In the genomic region with DNA sequence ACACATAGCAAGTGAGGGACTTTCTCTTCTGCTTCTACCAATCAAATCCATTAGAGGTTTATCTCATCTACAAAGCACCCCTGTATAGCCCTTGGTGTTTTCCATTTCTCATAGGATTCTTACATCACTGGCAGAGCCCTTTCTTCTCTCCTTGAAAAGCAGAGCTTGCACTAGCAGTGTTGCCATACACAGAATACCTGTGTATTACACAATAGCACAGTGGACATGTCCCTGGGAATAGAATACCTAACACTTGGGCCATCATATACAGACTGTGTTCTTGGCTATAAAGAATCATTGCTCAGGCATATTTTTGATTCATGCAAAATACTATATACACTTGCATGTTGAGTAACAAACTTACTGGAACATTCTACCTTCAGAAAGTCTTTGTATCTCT, we compare ENCODE assay signal across 18 cellular contexts.
DNase-seq lines count a peak whose midpoint lies in the region; ATAC-seq and TF ChIP-seq lines count a peak whose summit lies in the region.
"Had no signal": no experiment of that assay in that cellular context is flagged by ENCODE, and none has a peak within 500 bp of the region (broad histone marks: within the 10 kb centered on the region; RNA-seq: fewer than 3 reads in every experiment).

No MANE protein-coding gene starts in this region.

- H3K4me1 ChIP-seq in IMR-90 (ENCODE audit: control insufficient read depth, insufficient read depth, low read length) (no peaks in the 10 kb centered on the region), OCI-LY3 (ENCODE audit: low read length) (peaks cover 39% of the 10 kb centered on the region)
- H3K4me1 ChIP-seq: BLaER1 had no signal

- peaks cover 16% of the 10 kb centered on the region for H3K36me3 Mint-ChIP-seq in Calu3 (ENCODE audit: insufficient read depth, unreplicated experiment)
- H3K36me3 Mint-ChIP-seq: CD14-positive monocyte; CD4-positive, alpha-beta memory T cell; CD4-positive, CD25-positive, alpha-beta regulatory T cell; CD8-positive, alpha-beta memory T cell had no signal

- TF ChIP-seq RAD21 in IMR-90 (IDR thresholded peaks at IDR 0.05; ENCODE audit: low read length) = no peak

- H3K4me2 ChIP-seq in IMR-90 (ENCODE audit: low read depth, low read length) (no peak overlapping the region), OCI-LY3 (ENCODE audit: low read length) (peak overlapping the region; percentile 85)
- H3K4me2 ChIP-seq: BLaER1 had no signal

- POLR2A ChIA-PET in IMR-90 (lab: Charles Lee; ENCODE audit: unreplicated experiment) = no interaction called here

- H2BK15ac ChIP-seq in IMR-90 (ENCODE audit: low read depth, low read length) = no peak overlapping the region

- no peak for TF ChIP-seq POLR2A in IMR-90 (IDR thresholded peaks at IDR 0.05; ENCODE audit: low read depth, low read length)

- H3K27ac ChIP-seq in IMR-90 (ENCODE audit: insufficient read depth, low read length) (no peak overlapping the region), OCI-LY3 (ENCODE audit: low read length) (no peak overlapping the region)
- H3K27ac ChIP-seq: BLaER1 had no signal

- H3K79me2 ChIP-seq in OCI-LY3 (ENCODE audit: low read length) = peaks cover 96% of the 10 kb centered on the region

- H2AFZ ChIP-seq in IMR-90 (replicated peaks; ENCODE audit: low read length, poor library complexity) (no peak overlapping the region), OCI-LY3 (ENCODE audit: low read depth, low read length) (no peak overlapping the region)

- no peak overlapping the region for H3K4me3 Mint-ChIP-seq in Calu3 (ENCODE audit: low read depth, unreplicated experiment)
- H3K4me3 Mint-ChIP-seq: CD14-positive monocyte; CD4-positive, alpha-beta memory T cell; CD4-positive, CD25-positive, alpha-beta regulatory T cell; CD8-positive, alpha-beta memory T cell had no signal

- H4K91ac ChIP-seq in IMR-90 (ENCODE audit: insufficient read depth, low read depth, low read length) = no peak overlapping the region

- no peaks in the 10 kb centered on the region for H3K36me3 ChIP-seq in IMR-90 (ENCODE audit: control insufficient read depth, insufficient read depth, low read length)
- H3K36me3 ChIP-seq in OCI-LY3 (replicated peaks; ENCODE audit: low read depth, low read length) = peaks cover 66% of the 10 kb centered on the region
- H3K36me3 ChIP-seq: BE2C had no signal

- no peak overlapping the region for H2BK20ac ChIP-seq in IMR-90 (ENCODE audit: low read depth, low read length)

- no peak overlapping the region for H3K4ac ChIP-seq in IMR-90 (ENCODE audit: low read depth, low read length)

- no peaks in the 10 kb centered on the region for H4K20me1 ChIP-seq in IMR-90 (ENCODE audit: insufficient read depth, low read length)
- H4K20me1 ChIP-seq in OCI-LY3 (ENCODE audit: insufficient read depth, low read length) = peaks cover 51% of the 10 kb centered on the region
- H4K20me1 ChIP-seq: BLaER1 had no signal

- TF ChIP-seq CTCF in Calu3 (IDR thresholded peaks at IDR 0.05; ENCODE audit: unreplicated experiment) = no peak
- no peak for TF ChIP-seq CTCF in IMR-90 (conservative IDR thresholded peaks at IDR 0.05; ENCODE audit: low read depth, low read length)
- TF ChIP-seq CTCF in OCI-LY3 (IDR thresholded peaks at IDR 0.05; ENCODE audit: low read depth, low read length) = no peak

- intact Hi-C loops in Calu3 (cut with micrococcal nuclease; ENCODE audit: unreplicated experiment) = no loop called here
- intact Hi-C loops in IMR-90 (cut with micrococcal nuclease) = no loop called here

- no peak overlapping the region for H3K18ac ChIP-seq in IMR-90 (ENCODE audit: low read depth, low read length)

- H3K9ac ChIP-seq in IMR-90 (ENCODE audit: low read depth, low read length) (no peak overlapping the region), OCI-LY3 (ENCODE audit: low read length) (no peak overlapping the region)
- H3K9ac ChIP-seq: BLaER1 had no signal

- H3K9me3 ChIP-seq in IMR-90 (ENCODE audit: control insufficient read depth, insufficient read depth, low read length) (no peaks in the 10 kb centered on the region), OCI-LY3 (ENCODE audit: insufficient read depth, low read length) (peaks cover 7% of the 10 kb centered on the region; the same call in 1 of the 2 replicates)
- H3K9me3 ChIP-seq: BE2C had no signal

- no peak overlapping the region for H3K14ac ChIP-seq in IMR-90 (replicated peaks; ENCODE audit: low read depth, low read length)

- no peak overlapping the region for H4K5ac ChIP-seq in IMR-90 (ENCODE audit: low read depth, low read length)

- CTCF ChIA-PET in Calu3 (lab: Charles Lee) = no interaction called here
- CTCF ChIA-PET in IMR-90 (lab: Yijun Ruan, JAX) = no interaction called here

- H3K79me1 ChIP-seq in IMR-90 (ENCODE audit: low read depth in 1 of 2, low read length in 2 of 2) = no peaks in the 10 kb centered on the region

- in situ Hi-C loops in IMR-90 (cut with MboI; ENCODE audit: low sequenced_read_pairs) = no loop called here

- H3K4me1 Mint-ChIP-seq in Calu3 (ENCODE audit: low read depth, unreplicated experiment) = peaks cover 9% of the 10 kb centered on the region
- H3K4me1 Mint-ChIP-seq: CD14-positive monocyte; CD4-positive, alpha-beta memory T cell; CD4-positive, CD25-positive, alpha-beta regulatory T cell; CD8-positive, alpha-beta memory T cell had no signal

- H3K9me1 ChIP-seq in IMR-90 (ENCODE audit: insufficient read depth, low read length) = no peaks in the 10 kb centered on the region

- no peak overlapping the region for H3K56ac ChIP-seq in IMR-90 (ENCODE audit: extremely low read depth, insufficient read depth, low read length)

- dilution Hi-C loops in IMR-90 (cut with HindIII; ENCODE audit: low sequenced_read_pairs, unreplicated experiment) = no loop called here

- no peak overlapping the region for H3K4me3 ChIP-seq in IMR-90 (ENCODE audit: insufficient read depth, low read depth, low read length)
- H3K4me3 ChIP-seq in OCI-LY3 (ENCODE audit: low read length) = peak overlapping the region; percentile 61
- H3K4me3 ChIP-seq: BLaER1 had no signal

- DNase-seq in Calu3 (no peak), IMR-90 (no peak), SKM-1 treated with dmso at 0.1 percent for 144 hours (lab: John Stamatoyannopoulos, UW; ENCODE audit: unreplicated experiment) (no peak), NCI-H2029 (lab: John Stamatoyannopoulos, UW) (no peak)
- DNase-seq in activated CD4-positive, alpha-beta T cell treated with anti-CD3 and anti-CD28 coated beads for 1 hour = no peak
- DNase-seq: 8988T; ACHN; BE2C; C1 segment of cervical spinal cord; CD4-positive, alpha-beta memory T cell; CD4-positive, CD25-positive, alpha-beta regulatory T cell; CD8-positive, alpha-beta memory T cell; COR-L47; DMS79 treated with DMSO at 0.1 percent for 48 hours; GF-D8 had no signal

- BruUV-seq in Calu3 (replicated peaks; lab: Mats Ljungman, UMichigan) = no TSS peak
- BruUV-seq in IMR-90 (replicated peaks; lab: Mats Ljungman, UMichigan) = no TSS peak

- H3K9me3 Mint-ChIP-seq in Calu3 (ENCODE audit: low read depth, unreplicated experiment) = no peaks in the 10 kb centered on the region

- H2BK120ac ChIP-seq in IMR-90 (ENCODE audit: low read depth, low read length) = no peak overlapping the region

- no peak for ATAC-seq in IMR-90 (ENCODE audit: low read depth)

- no peaks in the 10 kb centered on the region for H3K27me3 Mint-ChIP-seq in Calu3 (ENCODE audit: unreplicated experiment)
- H3K27me3 Mint-ChIP-seq: CD4-positive, alpha-beta memory T cell; CD8-positive, alpha-beta memory T cell had no signal

- H3K23ac ChIP-seq in IMR-90 (ENCODE audit: low read depth, low read length) = no peak overlapping the region

- H2AK5ac ChIP-seq in IMR-90 (ENCODE audit: low read depth, low read length) = no peak overlapping the region

- peak overlapping the region; percentile 58 for H3K27ac Mint-ChIP-seq in Calu3 (ENCODE audit: unreplicated experiment)
- H3K27ac Mint-ChIP-seq: CD14-positive monocyte; CD4-positive, alpha-beta memory T cell; CD4-positive, CD25-positive, alpha-beta regulatory T cell; CD8-positive, alpha-beta memory T cell had no signal

- H4K8ac ChIP-seq in IMR-90 (ENCODE audit: low read depth in 2 of 2, low read length in 2 of 2) = no peak overlapping the region

- H2AK9ac ChIP-seq in IMR-90 (replicated peaks; ENCODE audit: low read depth, low read length, poor library complexity) = no peak overlapping the region

- no peak overlapping the region for H2BK5ac ChIP-seq in IMR-90 (ENCODE audit: low read depth, low read length, poor library complexity, severe bottlenecking)

- H3K27me3 ChIP-seq in IMR-90 (ENCODE audit: control insufficient read depth, insufficient read depth, low read length) (no peaks in the 10 kb centered on the region), OCI-LY3 (ENCODE audit: low read depth, low read length) (no peaks in the 10 kb centered on the region)
- H3K27me3 ChIP-seq: BE2C, BLaER1 had no signal

TF ChIP-seq in IMR-90, 13 proteins besides CTCF, POLR2A, EP300 and RAD21:
- TF ChIP-seq, protein P1, sequence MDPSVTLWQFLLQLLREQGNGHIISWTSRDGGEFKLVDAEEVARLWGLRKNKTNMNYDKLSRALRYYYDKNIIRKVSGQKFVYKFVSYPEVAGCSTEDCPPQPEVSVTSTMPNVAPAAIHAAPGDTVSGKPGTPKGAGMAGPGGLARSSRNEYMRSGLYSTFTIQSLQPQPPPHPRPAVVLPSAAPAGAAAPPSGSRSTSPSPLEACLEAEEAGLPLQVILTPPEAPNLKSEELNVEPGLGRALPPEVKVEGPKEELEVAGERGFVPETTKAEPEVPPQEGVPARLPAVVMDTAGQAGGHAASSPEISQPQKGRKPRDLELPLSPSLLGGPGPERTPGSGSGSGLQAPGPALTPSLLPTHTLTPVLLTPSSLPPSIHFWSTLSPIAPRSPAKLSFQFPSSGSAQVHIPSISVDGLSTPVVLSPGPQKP (IDR thresholded peaks at IDR 0.05; ENCODE audit: borderline replicate concordance, low read depth, low read length) = no peak
- peak; percentile 34 for TF ChIP-seq CEBPB (IDR thresholded peaks at IDR 0.05; ENCODE audit: low read depth, low read length)
- TF ChIP-seq FOS (IDR thresholded peaks at IDR 0.05; ENCODE audit: low read depth, low read length) = no peak
- TF ChIP-seq, protein P2, sequence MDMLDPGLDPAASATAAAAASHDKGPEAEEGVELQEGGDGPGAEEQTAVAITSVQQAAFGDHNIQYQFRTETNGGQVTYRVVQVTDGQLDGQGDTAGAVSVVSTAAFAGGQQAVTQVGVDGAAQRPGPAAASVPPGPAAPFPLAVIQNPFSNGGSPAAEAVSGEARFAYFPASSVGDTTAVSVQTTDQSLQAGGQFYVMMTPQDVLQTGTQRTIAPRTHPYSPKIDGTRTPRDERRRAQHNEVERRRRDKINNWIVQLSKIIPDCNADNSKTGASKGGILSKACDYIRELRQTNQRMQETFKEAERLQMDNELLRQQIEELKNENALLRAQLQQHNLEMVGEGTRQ (IDR thresholded peaks at IDR 0.05; ENCODE audit: low read depth, low read length) = no peak
- TF ChIP-seq MXI1 (IDR thresholded peaks at IDR 0.05; ENCODE audit: borderline replicate concordance, low read depth, low read length) = no peak
